In the genomic region with DNA sequence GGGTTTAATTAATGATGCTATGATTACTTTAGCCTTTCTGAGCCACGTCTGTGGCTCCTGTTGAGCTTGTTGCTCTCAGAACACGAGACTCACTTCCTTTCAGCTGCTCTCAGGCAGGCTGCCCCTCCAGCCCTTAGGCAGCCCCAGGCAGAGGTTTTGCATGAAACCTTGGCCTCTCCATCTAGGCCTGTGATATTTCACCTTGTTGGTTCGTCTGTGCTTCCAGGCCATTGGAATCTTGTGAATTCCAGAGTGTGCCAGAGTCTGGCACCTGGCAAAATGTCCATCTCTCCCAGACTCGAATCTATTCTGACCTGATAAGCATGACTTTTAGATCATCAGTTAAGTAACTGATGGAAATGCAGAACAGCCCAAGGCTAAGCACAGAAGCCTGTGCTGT, we compare ENCODE assay signal across 1 cellular context.
TF ChIP-seq lines count a peak whose summit lies in the region.

No MANE protein-coding gene starts in this region.

TF ChIP-seq in HepG2, 621 proteins besides CTCF, POLR2A, EP300 and RAD21 (continued from another document):
- TF ChIP-seq, protein P1, sequence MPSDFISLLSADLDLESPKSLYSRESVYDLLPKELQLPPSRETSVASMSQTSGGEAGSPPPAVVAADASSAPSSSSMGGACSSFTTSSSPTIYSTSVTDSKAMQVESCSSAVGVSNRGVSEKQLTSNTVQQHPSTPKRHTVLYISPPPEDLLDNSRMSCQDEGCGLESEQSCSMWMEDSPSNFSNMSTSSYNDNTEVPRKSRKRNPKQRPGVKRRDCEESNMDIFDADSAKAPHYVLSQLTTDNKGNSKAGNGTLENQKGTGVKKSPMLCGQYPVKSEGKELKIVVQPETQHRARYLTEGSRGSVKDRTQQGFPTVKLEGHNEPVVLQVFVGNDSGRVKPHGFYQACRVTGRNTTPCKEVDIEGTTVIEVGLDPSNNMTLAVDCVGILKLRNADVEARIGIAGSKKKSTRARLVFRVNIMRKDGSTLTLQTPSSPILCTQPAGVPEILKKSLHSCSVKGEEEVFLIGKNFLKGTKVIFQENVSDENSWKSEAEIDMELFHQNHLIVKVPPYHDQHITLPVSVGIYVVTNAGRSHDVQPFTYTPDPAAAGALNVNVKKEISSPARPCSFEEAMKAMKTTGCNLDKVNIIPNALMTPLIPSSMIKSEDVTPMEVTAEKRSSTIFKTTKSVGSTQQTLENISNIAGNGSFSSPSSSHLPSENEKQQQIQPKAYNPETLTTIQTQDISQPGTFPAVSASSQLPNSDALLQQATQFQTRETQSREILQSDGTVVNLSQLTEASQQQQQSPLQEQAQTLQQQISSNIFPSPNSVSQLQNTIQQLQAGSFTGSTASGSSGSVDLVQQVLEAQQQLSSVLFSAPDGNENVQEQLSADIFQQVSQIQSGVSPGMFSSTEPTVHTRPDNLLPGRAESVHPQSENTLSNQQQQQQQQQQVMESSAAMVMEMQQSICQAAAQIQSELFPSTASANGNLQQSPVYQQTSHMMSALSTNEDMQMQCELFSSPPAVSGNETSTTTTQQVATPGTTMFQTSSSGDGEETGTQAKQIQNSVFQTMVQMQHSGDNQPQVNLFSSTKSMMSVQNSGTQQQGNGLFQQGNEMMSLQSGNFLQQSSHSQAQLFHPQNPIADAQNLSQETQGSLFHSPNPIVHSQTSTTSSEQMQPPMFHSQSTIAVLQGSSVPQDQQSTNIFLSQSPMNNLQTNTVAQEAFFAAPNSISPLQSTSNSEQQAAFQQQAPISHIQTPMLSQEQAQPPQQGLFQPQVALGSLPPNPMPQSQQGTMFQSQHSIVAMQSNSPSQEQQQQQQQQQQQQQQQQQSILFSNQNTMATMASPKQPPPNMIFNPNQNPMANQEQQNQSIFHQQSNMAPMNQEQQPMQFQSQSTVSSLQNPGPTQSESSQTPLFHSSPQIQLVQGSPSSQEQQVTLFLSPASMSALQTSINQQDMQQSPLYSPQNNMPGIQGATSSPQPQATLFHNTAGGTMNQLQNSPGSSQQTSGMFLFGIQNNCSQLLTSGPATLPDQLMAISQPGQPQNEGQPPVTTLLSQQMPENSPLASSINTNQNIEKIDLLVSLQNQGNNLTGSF (CRISPR knock-in tag; IDR thresholded peaks at IDR 0.05), result no peak
- TF ChIP-seq, protein P2, sequence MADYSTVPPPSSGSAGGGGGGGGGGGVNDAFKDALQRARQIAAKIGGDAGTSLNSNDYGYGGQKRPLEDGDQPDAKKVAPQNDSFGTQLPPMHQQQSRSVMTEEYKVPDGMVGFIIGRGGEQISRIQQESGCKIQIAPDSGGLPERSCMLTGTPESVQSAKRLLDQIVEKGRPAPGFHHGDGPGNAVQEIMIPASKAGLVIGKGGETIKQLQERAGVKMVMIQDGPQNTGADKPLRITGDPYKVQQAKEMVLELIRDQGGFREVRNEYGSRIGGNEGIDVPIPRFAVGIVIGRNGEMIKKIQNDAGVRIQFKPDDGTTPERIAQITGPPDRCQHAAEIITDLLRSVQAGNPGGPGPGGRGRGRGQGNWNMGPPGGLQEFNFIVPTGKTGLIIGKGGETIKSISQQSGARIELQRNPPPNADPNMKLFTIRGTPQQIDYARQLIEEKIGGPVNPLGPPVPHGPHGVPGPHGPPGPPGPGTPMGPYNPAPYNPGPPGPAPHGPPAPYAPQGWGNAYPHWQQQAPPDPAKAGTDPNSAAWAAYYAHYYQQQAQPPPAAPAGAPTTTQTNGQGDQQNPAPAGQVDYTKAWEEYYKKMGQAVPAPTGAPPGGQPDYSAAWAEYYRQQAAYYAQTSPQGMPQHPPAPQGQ (CRISPR knock-in tag; IDR thresholded peaks at IDR 0.05; ENCODE audit: borderline replicate concordance), result no peak
- TF ChIP-seq JUNB (CRISPR knock-in tag; IDR thresholded peaks at IDR 0.05; ENCODE audit: borderline replicate concordance), result no peak
- TF ChIP-seq ZNF737 (CRISPR knock-in tag; IDR thresholded peaks at IDR 0.05; ENCODE audit: borderline replicate concordance), result no peak
- TF ChIP-seq NPAS2 (CRISPR knock-in tag; IDR thresholded peaks at IDR 0.05; ENCODE audit: borderline replicate concordance), result no peak
- TF ChIP-seq ZIK1 (CRISPR knock-in tag; IDR thresholded peaks at IDR 0.05; ENCODE audit: borderline replicate concordance, low read depth), result no peak
- TF ChIP-seq, protein P3, sequence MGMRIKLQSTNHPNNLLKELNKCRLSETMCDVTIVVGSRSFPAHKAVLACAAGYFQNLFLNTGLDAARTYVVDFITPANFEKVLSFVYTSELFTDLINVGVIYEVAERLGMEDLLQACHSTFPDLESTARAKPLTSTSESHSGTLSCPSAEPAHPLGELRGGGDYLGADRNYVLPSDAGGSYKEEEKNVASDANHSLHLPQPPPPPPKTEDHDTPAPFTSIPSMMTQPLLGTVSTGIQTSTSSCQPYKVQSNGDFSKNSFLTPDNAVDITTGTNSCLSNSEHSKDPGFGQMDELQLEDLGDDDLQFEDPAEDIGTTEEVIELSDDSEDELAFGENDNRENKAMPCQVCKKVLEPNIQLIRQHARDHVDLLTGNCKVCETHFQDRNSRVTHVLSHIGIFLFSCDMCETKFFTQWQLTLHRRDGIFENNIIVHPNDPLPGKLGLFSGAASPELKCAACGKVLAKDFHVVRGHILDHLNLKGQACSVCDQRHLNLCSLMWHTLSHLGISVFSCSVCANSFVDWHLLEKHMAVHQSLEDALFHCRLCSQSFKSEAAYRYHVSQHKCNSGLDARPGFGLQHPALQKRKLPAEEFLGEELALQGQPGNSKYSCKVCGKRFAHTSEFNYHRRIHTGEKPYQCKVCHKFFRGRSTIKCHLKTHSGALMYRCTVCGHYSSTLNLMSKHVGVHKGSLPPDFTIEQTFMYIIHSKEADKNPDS (CRISPR knock-in tag; IDR thresholded peaks at IDR 0.05), result no peak
- TF ChIP-seq MATR3 (CRISPR knock-in tag; IDR thresholded peaks at IDR 0.05), result no peak
- TF ChIP-seq CHD2 (IDR thresholded peaks at IDR 0.05; ENCODE audit: low read depth, low read length), result no peak
